In genomic region chr12:4274396-4274959, GRCh38 we compare ENCODE assay signal across 8 cellular contexts. TPM values are rescaled to one million over a fixed set of nuclear protein-coding genes. Genes with fewer than 3 reads are reported as not detected.
DNase-seq lines count a peak whose midpoint lies in the region; ATAC-seq lines count a peak whose summit lies in the region.

No MANE protein-coding gene starts in this region.

- no peak for ATAC-seq in right cardiac atrium

- H3K4me3 ChIP-seq in right cardiac atrium (ENCODE audit: low read length) (peak overlapping the region; percentile 88), skin epidermis (peak overlapping the region; percentile 49 to 76 (median 65))

- H3K4me1 ChIP-seq in right cardiac atrium (ENCODE audit: control insufficient read depth, insufficient read depth, low read length), result peaks cover 4% of the 10 kb centered on the region

- WGBS in right cardiac atrium, result under 1% methylated on average over 39 of the region's 39 CpGs

- H3K27ac ChIP-seq in right cardiac atrium (ENCODE audit: low read length), result peak overlapping the region; percentile 90
- H3K27ac ChIP-seq in skin epidermis, result peak overlapping the region in 20 of 21 experiments; percentile 52 to 96 (median 82)

- H3K27me3 ChIP-seq in right cardiac atrium (ENCODE audit: control insufficient read depth, insufficient read depth), result no peaks in the 10 kb centered on the region

- intact Hi-C loops in right cardiac atrium (cut with DNase I), result loop anchor here (10.0 kb wide), 4 partner anchors 160 to 280 kb away; no protein-coding TSS in a partner anchor

- DNase-seq in SIG-M5 treated with dmso at 0.1 percent for 504 hours (lab: John Stamatoyannopoulos, UW; ENCODE audit: unreplicated experiment) (peak; percentile 25), SIG-M5 (lab: John Stamatoyannopoulos, UW) (no peak), right cardiac atrium (peak in 2 of 3 donors; percentile 62 to 73), GF-D8 (lab: John Stamatoyannopoulos, UW) (no peak), NCI-H510A treated with DMSO at 0.1 percent for 48 hours (lab: John Stamatoyannopoulos, UW) (no peak), NCI-H2107 treated with DMSO at 0.1 percent for 48 hours (lab: John Stamatoyannopoulos, UW; ENCODE audit: unreplicated experiment) (no peak)
- peak; percentile 43 for DNase-seq in activated naive CD4-positive, alpha-beta T cell treated with anti-CD3 and anti-CD28 coated beads, Interleukin-2, amount 50 U/mL, for 16 hours

- H3K9me3 ChIP-seq in right cardiac atrium (ENCODE audit: control insufficient read depth, low read length), result no peaks in the 10 kb centered on the region

RNA-seq across cellular contexts. Expression of gene CCND2, which starts 0.9 kb away (rescaled TPM):
- 100 to 1,000 TPM; 200 to 255 (median 218) TPM for total RNA-seq in right cardiac atrium
- polyA plus RNA-seq in right cardiac atrium, result 44.3 TPM

RNA-seq across cellular contexts. Expression of gene TIGAR, which starts 46.5 kb away (rescaled TPM):
- 10 to 100 TPM in 2 of 4 donors, 1 to 10 TPM in 2; 8.6 to 14.5 (median 11.1) TPM for total RNA-seq in right cardiac atrium
- polyA plus RNA-seq in right cardiac atrium, result 4.9 TPM

Comparison
In these comparisons a context has a peak if more than half of its experiments do, and no peak if none do; other contexts are left out.
1. DNase-seq: peak in SIG-M5 treated with dmso at 0.1 percent for 504 hours (single experiment), activated naive CD4-positive, alpha-beta T cell treated with anti-CD3 and anti-CD28 coated beads, Interleukin-2, amount 50 U/mL, for 16 hours (single experiment) and right cardiac atrium (2 of 3); none in SIG-M5 (single experiment), GF-D8 (single experiment), NCI-H510A treated with DMSO at 0.1 percent for 48 hours (single experiment) and NCI-H2107 treated with DMSO at 0.1 percent for 48 hours (single experiment).